ENCODE assay signal across 8 cellular contexts in genomic region chr17:65794572-65794971, GRCh38.
A peak's percentile ranks its signal among the peaks of the same experiment; 100 is the strongest.
DNase-seq lines count a peak whose midpoint lies in the region; ATAC-seq, FAIRE-seq and TF ChIP-seq lines count a peak whose summit lies in the region.

No MANE protein-coding gene starts in this region.

- H3K9ac ChIP-seq in keratinocyte (ENCODE audit: control insufficient read depth, extremely low read depth, insufficient read depth, low read length) = no peak overlapping the region

- no peak for DNase-seq in AG09309 (ENCODE audit: low read depth)
- peak; percentile 69 for DNase-seq in H4 (ENCODE audit: low spot score)
- no peak for DNase-seq in RWPE2 (ENCODE audit: low spot score)
- no peak for DNase-seq in keratinocyte (ENCODE audit: low read depth, low spot score)
- DNase-seq in DMS114 treated with DMSO at 0.1 percent for 48 hours (lab: John Stamatoyannopoulos, UW; ENCODE audit: unreplicated experiment) = no peak
- DNase-seq in NCI-H1048 (lab: John Stamatoyannopoulos, UW) = no peak
- no peak for DNase-seq in activated T-cell treated with anti-CD3 and anti-CD28 coated beads for 4 hours

- no peaks in the 10 kb centered on the region for H4K20me1 ChIP-seq in keratinocyte (ENCODE audit: control insufficient read depth, extremely low read depth, insufficient read depth, low read length)

- dilution Hi-C loops in keratinocyte (cut with MboI; ENCODE audit: extremely low pct_ligation_motif_present, low sequenced_read_pairs) = no loop called here

- no peak overlapping the region for H3K4me2 ChIP-seq in keratinocyte (ENCODE audit: control insufficient read depth, extremely low read depth, insufficient read depth, low read depth, low read length)

- H3K9me3 ChIP-seq in RWPE2 (ENCODE audit: severe bottlenecking) (no peaks in the 10 kb centered on the region), keratinocyte (ENCODE audit: control insufficient read depth, low read depth, low read length) (no peaks in the 10 kb centered on the region)

- FAIRE-seq in keratinocyte (lab: Jason Lieb, UNC) = peak; percentile 76

- H3K79me2 ChIP-seq in keratinocyte (ENCODE audit: control insufficient read depth, insufficient read depth, low read length) = no peaks in the 10 kb centered on the region

- no peak overlapping the region for H2AFZ ChIP-seq in keratinocyte (ENCODE audit: control insufficient read depth, low read length)

- H3K9me1 ChIP-seq in keratinocyte (ENCODE audit: control insufficient read depth, extremely low read depth, insufficient read depth, low read length) = no peaks in the 10 kb centered on the region

- H3K4me3 ChIP-seq in AG09309 (ENCODE audit: control insufficient read depth, low read depth, low read length) (no peak overlapping the region), RWPE2 (ENCODE audit: severe bottlenecking) (no peak overlapping the region), keratinocyte (ENCODE audit: control insufficient read depth in 2 of 3, extremely low read depth in 1 of 3, insufficient read depth in 2 of 3, low read depth in 1 of 3, low read length in 3 of 3) (no peak overlapping the region)

- TF ChIP-seq CTCF in AG09309 (IDR thresholded peaks at IDR 0.05; ENCODE audit: control insufficient read depth, insufficient read depth, low read depth, low read length, missing control alignments) (peak; percentile 53), RWPE2 (IDR thresholded peaks at IDR 0.05; ENCODE audit: poor library complexity, severe bottlenecking) (peak; percentile 74), keratinocyte (optimal IDR thresholded peaks at IDR 0.05 in 1 of 3, IDR thresholded peaks at IDR 0.05 in 1 of 3, conservative IDR thresholded peaks at IDR 0.05 in 1 of 3; ENCODE audit: extremely low read depth in 1 of 3, insufficient read depth in 2 of 3, low read length in 3 of 3) (peak; percentile 74 to 81 (median 75))

- H3K27ac ChIP-seq in RWPE2 (ENCODE audit: poor library complexity, severe bottlenecking) (no peak overlapping the region), keratinocyte (ENCODE audit: control insufficient read depth, insufficient read depth, low read length) (no peak overlapping the region)

- H3K36me3 ChIP-seq in RWPE2 (ENCODE audit: low read depth) = no peaks in the 10 kb centered on the region
- no peaks in the 10 kb centered on the region for H3K36me3 ChIP-seq in keratinocyte (ENCODE audit: control insufficient read depth in 2 of 2, extremely low read depth in 1 of 2, insufficient read depth in 2 of 2, low read length in 2 of 2)

- ATAC-seq in RWPE2 (ENCODE audit: low read depth) (peak; percentile 66; the same call in 2 of the 3 replicates), GM18909 (IDR thresholded peaks at IDR 0.05; ENCODE audit: poor library complexity, unreplicated experiment) (no peak)

- H3K4me1 ChIP-seq in RWPE2 (ENCODE audit: insufficient read depth, poor library complexity, severe bottlenecking) = no peaks in the 10 kb centered on the region
- no peaks in the 10 kb centered on the region for H3K4me1 ChIP-seq in keratinocyte (ENCODE audit: control insufficient read depth, extremely low read depth, insufficient read depth, low read length)

- H3K27me3 ChIP-seq in RWPE2 (ENCODE audit: insufficient read depth, poor library complexity, severe bottlenecking) (peaks cover 7% of the 10 kb centered on the region), keratinocyte (ENCODE audit: control insufficient read depth, extremely low read depth, insufficient read depth, low read length) (no peaks in the 10 kb centered on the region)
